Comparison of ENCODE assay signal across 9 cellular contexts in the genomic region with DNA sequence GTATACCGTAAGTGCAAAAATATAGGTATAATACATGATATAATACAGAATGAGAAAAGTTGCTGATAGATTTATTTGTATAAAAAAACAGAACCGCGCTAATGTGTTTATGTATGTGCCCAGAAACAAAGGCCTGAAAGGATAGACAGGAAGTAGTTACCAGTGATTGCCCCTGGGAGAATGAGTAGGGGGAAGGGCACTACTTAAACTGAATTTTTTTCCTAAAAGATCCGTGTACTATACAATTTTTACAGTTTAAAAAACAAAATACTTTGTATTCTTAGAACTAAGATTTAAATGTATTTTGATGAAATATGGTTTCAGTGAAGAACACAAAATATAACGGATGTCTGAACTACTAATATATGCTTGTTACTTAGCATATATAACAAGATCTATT. TPM values are rescaled to one million over a fixed set of nuclear protein-coding genes. Genes with fewer than 3 reads are reported as not detected.
DNase-seq lines count a peak whose midpoint lies in the region; ATAC-seq and TF ChIP-seq lines count a peak whose summit lies in the region.
"Had no signal": no experiment of that assay in that cellular context is flagged by ENCODE, and none has a peak within 500 bp of the region (broad histone marks: within the 10 kb centered on the region; RNA-seq: fewer than 3 reads in every experiment).

No MANE protein-coding gene starts in this region.

- no peak for TF ChIP-seq POLR2A in IMR-90 (IDR thresholded peaks at IDR 0.05; ENCODE audit: low read depth, low read length)

- H3K36me3 ChIP-seq in CD4-positive, alpha-beta memory T cell (ENCODE audit: insufficient read depth, low read length) = no peaks in the 10 kb centered on the region
- H3K36me3 ChIP-seq in IMR-90 (ENCODE audit: control insufficient read depth, insufficient read depth, low read length) = no peaks in the 10 kb centered on the region

- no peaks in the 10 kb centered on the region for H4K20me1 ChIP-seq in IMR-90 (ENCODE audit: insufficient read depth, low read length)

- peaks cover 9 to 26% of the 10 kb centered on the region in 2 experiments for H3K79me1 ChIP-seq in IMR-90 (ENCODE audit: low read depth in 1 of 2, low read length in 2 of 2)

- no peaks in the 10 kb centered on the region for H3K27me3 Mint-ChIP-seq in CD4-positive, alpha-beta memory T cell
- H3K27me3 Mint-ChIP-seq in T-cell = no peaks in the 10 kb centered on the region

- no peak overlapping the region for H3K27ac ChIP-seq in CD4-positive, alpha-beta memory T cell (ENCODE audit: low read depth, low read length)
- no peak overlapping the region for H3K27ac ChIP-seq in IMR-90 (ENCODE audit: insufficient read depth, low read length)

- POLR2A ChIA-PET in CD4-positive, alpha-beta memory T cell (lab: Charles Lee; ENCODE audit: partially characterized antibody) = no interaction called here
- POLR2A ChIA-PET in IMR-90 (lab: Charles Lee; ENCODE audit: unreplicated experiment) = no interaction called here
- POLR2A ChIA-PET in T-cell (lab: Charles Lee) = no interaction called here

- H3K27ac Mint-ChIP-seq in CD4-positive, alpha-beta memory T cell = peak overlapping the region in 4 of 7 donors; percentile 7 to 38 (median 22)
- no peak overlapping the region for H3K27ac Mint-ChIP-seq in T-cell

- CTCF ChIA-PET in CD4-positive, alpha-beta memory T cell (lab: Charles Lee; ENCODE audit: partially characterized antibody) = no interaction called here
- CTCF ChIA-PET in IMR-90 (lab: Yijun Ruan, JAX) = interaction anchor here (0.7 kb wide), 1 partner anchor 11 kb away, joined by 3 read pairs; no protein-coding TSS in a partner anchor
- CTCF ChIA-PET in T-cell (lab: Charles Lee) = no interaction called here

- DNase-seq in CD4-positive, alpha-beta memory T cell = no peak
- DNase-seq in IMR-90 (no peak), T-cell (no peak), lung microvascular endothelial cell (ENCODE audit: low read depth in 2 of 2) (peak; percentile 60 to 68), ACHN (no peak), activated gamma-delta T cell (lab: John Stamatoyannopoulos, UW) (no peak)
- DNase-seq: activated CD4-positive, alpha-beta T cell treated with anti-CD3 and anti-CD28 coated beads for 1 hour had no signal

- WGBS in IMR-90 (ENCODE audit: extremely low coverage in 2 of 2, insufficient read length in 1 of 2), 2 experiments = no CpG with 5 or more reads among the region's 5 CpGs

- H2AK5ac ChIP-seq in IMR-90 (ENCODE audit: low read depth, low read length) = no peak overlapping the region

- H3K14ac ChIP-seq in IMR-90 (replicated peaks; ENCODE audit: low read depth, low read length) = no peak overlapping the region

- no peak overlapping the region for H2BK15ac ChIP-seq in IMR-90 (ENCODE audit: low read depth, low read length)

- H2AK9ac ChIP-seq in IMR-90 (replicated peaks; ENCODE audit: low read depth, low read length, poor library complexity) = no peak overlapping the region

- H3K9me3 Mint-ChIP-seq in CD4-positive, alpha-beta memory T cell = no peaks in the 10 kb centered on the region
- no peaks in the 10 kb centered on the region for H3K9me3 Mint-ChIP-seq in T-cell

- no peaks in the 10 kb centered on the region for H3K9me1 ChIP-seq in IMR-90 (ENCODE audit: insufficient read depth, low read length)

- H4K8ac ChIP-seq in IMR-90 (ENCODE audit: low read depth in 2 of 2, low read length in 2 of 2) = no peak overlapping the region

- peak overlapping the region in 2 of 8 donors; percentile 23 to 92 for H3K4me3 Mint-ChIP-seq in CD4-positive, alpha-beta memory T cell
- H3K4me3 Mint-ChIP-seq in T-cell = peak overlapping the region in 2 of 3 donors; percentile 7 to 99

- no peak overlapping the region for H2BK5ac ChIP-seq in IMR-90 (ENCODE audit: low read depth, low read length, poor library complexity, severe bottlenecking)

- H3K4me1 Mint-ChIP-seq in CD4-positive, alpha-beta memory T cell = peaks cover 22 to 64% (median 36%) of the 10 kb centered on the region in 4 donors
- peaks cover 57 to 64% (median 59%) of the 10 kb centered on the region in 3 donors for H3K4me1 Mint-ChIP-seq in T-cell

- no peak overlapping the region for H2BK20ac ChIP-seq in IMR-90 (ENCODE audit: low read depth, low read length)

- H3K36me3 Mint-ChIP-seq in CD4-positive, alpha-beta memory T cell = peaks cover 4 to 22% of the 10 kb centered on the region in 2 donors
- peaks cover 2% of the 10 kb centered on the region for H3K36me3 Mint-ChIP-seq in T-cell

- no peak overlapping the region for H3K23ac ChIP-seq in IMR-90 (ENCODE audit: low read depth, low read length)

- H3K9me3 ChIP-seq in CD4-positive, alpha-beta memory T cell (ENCODE audit: control insufficient read depth in 1 of 2, low read length in 2 of 2) = no peaks in the 10 kb centered on the region
- no peaks in the 10 kb centered on the region for H3K9me3 ChIP-seq in IMR-90 (ENCODE audit: control insufficient read depth, insufficient read depth, low read length)

- H3K4me2 ChIP-seq in IMR-90 (ENCODE audit: low read depth, low read length) = 0 out of 2 replicates have a peak overlapping the region, but pooled peaks have one; percentile 85

- H3K4ac ChIP-seq in IMR-90 (ENCODE audit: low read depth, low read length) = no peak overlapping the region

- dilution Hi-C loops in IMR-90 (cut with HindIII; ENCODE audit: low sequenced_read_pairs, unreplicated experiment) = no loop called here

- no peak overlapping the region for H4K5ac ChIP-seq in IMR-90 (ENCODE audit: low read depth, low read length)

- intact Hi-C loops in CD4-positive, alpha-beta memory T cell (cut with micrococcal nuclease) = no loop called here
- intact Hi-C loops in IMR-90 (cut with micrococcal nuclease) = no loop called here

- in situ Hi-C loops in IMR-90 (cut with MboI; ENCODE audit: low sequenced_read_pairs) (no loop called here), ACHN (cut with HindIII; ENCODE audit: low pct_ligation_motif_present, low pct_unique_long_range_greater_than_20kb, low sequenced_read_pairs) (no loop called here)

- no peak overlapping the region for H4K91ac ChIP-seq in IMR-90 (ENCODE audit: insufficient read depth, low read depth, low read length)

- H3K9ac ChIP-seq in IMR-90 (ENCODE audit: low read depth, low read length) = no peak overlapping the region

- no peak for ATAC-seq in IMR-90 (ENCODE audit: low read depth)
- no peak for ATAC-seq in T-cell (replicated peaks in 1 of 4)
- no peak for ATAC-seq in GM19328 (IDR thresholded peaks at IDR 0.05; ENCODE audit: unreplicated experiment)
- ATAC-seq in GM21526 (IDR thresholded peaks at IDR 0.05; ENCODE audit: low FRiP score, unreplicated experiment) = no peak

- no peaks in the 10 kb centered on the region for H3K27me3 ChIP-seq in CD4-positive, alpha-beta memory T cell (ENCODE audit: insufficient read depth, low read length)
- H3K27me3 ChIP-seq in IMR-90 (ENCODE audit: control insufficient read depth, insufficient read depth, low read length) = no peaks in the 10 kb centered on the region

- H3K56ac ChIP-seq in IMR-90 (ENCODE audit: extremely low read depth, insufficient read depth, low read length) = no peak overlapping the region

- H3K4me1 ChIP-seq in CD4-positive, alpha-beta memory T cell (ENCODE audit: insufficient read depth, low read length) = peaks cover 31% of the 10 kb centered on the region
- no peaks in the 10 kb centered on the region for H3K4me1 ChIP-seq in IMR-90 (ENCODE audit: control insufficient read depth, insufficient read depth, low read length)

- H2BK120ac ChIP-seq in IMR-90 (ENCODE audit: low read depth, low read length) = no peak overlapping the region

- no peak for TF ChIP-seq RAD21 in IMR-90 (IDR thresholded peaks at IDR 0.05; ENCODE audit: low read length)

- H3K18ac ChIP-seq in IMR-90 (ENCODE audit: low read depth, low read length) = no peak overlapping the region

- H3K4me3 ChIP-seq in CD4-positive, alpha-beta memory T cell (ENCODE audit: low read length in 2 of 2) = no peak overlapping the region
- H3K4me3 ChIP-seq in IMR-90 (ENCODE audit: insufficient read depth, low read depth, low read length) = no peak overlapping the region

- TF ChIP-seq CTCF in IMR-90 (conservative IDR thresholded peaks at IDR 0.05; ENCODE audit: low read depth, low read length) = no peak

- H2AFZ ChIP-seq in IMR-90 (replicated peaks; ENCODE audit: low read length, poor library complexity) = no peak overlapping the region

- no TSS peak for BruUV-seq in IMR-90 (replicated peaks; lab: Mats Ljungman, UMichigan)

TF ChIP-seq in IMR-90, 13 proteins besides CTCF, POLR2A, EP300 and RAD21 (continues in another document):
- TF ChIP-seq MXI1 (IDR thresholded peaks at IDR 0.05; ENCODE audit: borderline replicate concordance, low read depth, low read length) (no peak), ELK1 (IDR thresholded peaks at IDR 0.05; ENCODE audit: borderline replicate concordance, low read depth, low read length) (no peak), FOS (IDR thresholded peaks at IDR 0.05; ENCODE audit: low read depth, low read length) (no peak), MAFK (IDR thresholded peaks at IDR 0.05; ENCODE audit: low read depth, low read length) (no peak), SMC3 (IDR thresholded peaks at IDR 0.05; ENCODE audit: low read depth, low read length) (no peak), NFE2L2 (IDR thresholded peaks at IDR 0.05; ENCODE audit: low read depth, low read length) (no peak), BHLHE40 (IDR thresholded peaks at IDR 0.05; ENCODE audit: low read depth, low read length) (no peak)

RNA-seq across cellular contexts. Expression of gene IPMK, which starts 2.9 kb away (rescaled TPM):
- total RNA-seq in CD4-positive, alpha-beta memory T cell = 1 to 10 TPM; 6.1 to 6.5 TPM
- polyA plus RNA-seq in CD4-positive, alpha-beta memory T cell = 1 to 10 TPM; 1.2 to 2.0 TPM
- total RNA-seq in IMR-90 (2012; rRNA removed) (2.0 and 5.0 TPM in 2 replicates), T-cell (1 to 10 TPM; 3.7 to 5.3 (median 4.3) TPM), lung microvascular endothelial cell (4.8 and 5.0 TPM in 2 replicates)
- 0.69 and 0.89 TPM in 2 replicates for polyA plus RNA-seq in IMR-90 (2012; rRNA removed)
- polyA plus RNA-seq in IMR-90 (2012; cell fraction: cytosol; rRNA removed) = 0.13 and 0.25 TPM in 2 replicates
- polyA plus RNA-seq in IMR-90 (2012; cell fraction: nucleus; rRNA removed; ENCODE audit: low replicate concordance) = 0.21 and 1.0 TPM in 2 replicates

RNA-seq across cellular contexts. Expression of gene CISD1, which starts 4.2 kb away (rescaled TPM):
- 10 to 100 TPM; 13.7 to 15.8 TPM for total RNA-seq in CD4-positive, alpha-beta memory T cell
- polyA plus RNA-seq in CD4-positive, alpha-beta memory T cell = 10 to 100 TPM; 48.9 to 61.1 TPM
- 25.8 and 34.6 TPM in 2 replicates for total RNA-seq in IMR-90 (2012; rRNA removed)
- polyA plus RNA-seq in IMR-90 (2012; rRNA removed) = 25.7 and 28.2 TPM in 2 replicates
- polyA plus RNA-seq in IMR-90 (2012; cell fraction: cytosol; rRNA removed) = 6.6 and 13.8 TPM in 2 replicates
- 2.0 and 16.6 TPM in 2 replicates for polyA plus RNA-seq in IMR-90 (2012; cell fraction: nucleus; rRNA removed; ENCODE audit: low replicate concordance)
- total RNA-seq in T-cell = 10 to 100 TPM in 3 of 5 donors, 1 to 10 TPM in 2; 6.3 to 11.3 (median 10.3) TPM
- 16.8 and 19.8 TPM in 2 replicates for total RNA-seq in lung microvascular endothelial cell

Comparison
In these comparisons a context has a peak if more than half of its experiments do, and no peak if none do; other contexts are left out.
1. DNase-seq: peak in lung microvascular endothelial cell (2 of 2); none in CD4-positive, alpha-beta memory T cell (0 of 5), IMR-90 (single experiment), T-cell (0 of 34), ACHN (single experiment) and activated gamma-delta T cell (single experiment).
2. H3K27ac Mint-ChIP-seq: peak in CD4-positive, alpha-beta memory T cell (4 of 7); none in T-cell (0 of 2).